1 cellular context compared by ENCODE assay signal in genomic region chr4:69787879-69788278, GRCh38.
TF ChIP-seq lines count a peak whose summit lies in the region.

No MANE protein-coding gene starts in this region.

TF ChIP-seq in WTC11, 78 proteins besides CTCF, POLR2A, EP300 and RAD21 (continued from another document):
- no peak for TF ChIP-seq CDX4 (CRISPR knock-in tag; IDR thresholded peaks at IDR 0.05; ENCODE audit: borderline replicate concordance)
- no peak for TF ChIP-seq TCF7 (CRISPR knock-in tag; IDR thresholded peaks at IDR 0.05; ENCODE audit: low read depth)
- no peak for TF ChIP-seq NFE2L1 (CRISPR knock-in tag; IDR thresholded peaks at IDR 0.05)
- no peak for TF ChIP-seq MXD4 (CRISPR knock-in tag; IDR thresholded peaks at IDR 0.05; ENCODE audit: borderline replicate concordance)
- TF ChIP-seq JAZF1 (CRISPR knock-in tag; IDR thresholded peaks at IDR 0.05) = no peak
- no peak for TF ChIP-seq IRF2 (CRISPR knock-in tag; IDR thresholded peaks at IDR 0.05; ENCODE audit: borderline replicate concordance, low read depth)
- TF ChIP-seq SP1 (CRISPR knock-in tag; conservative IDR thresholded peaks at IDR 0.05) = no peak
- TF ChIP-seq ZNF396 (CRISPR knock-in tag; IDR thresholded peaks at IDR 0.05; ENCODE audit: borderline replicate concordance) = no peak
- TF ChIP-seq JUN (CRISPR knock-in tag; IDR thresholded peaks at IDR 0.05) = no peak
- no peak for TF ChIP-seq PRRX2 (CRISPR knock-in tag; IDR thresholded peaks at IDR 0.05)
- TF ChIP-seq TEAD4 (CRISPR knock-in tag; IDR thresholded peaks at IDR 0.05) = no peak
- no peak for TF ChIP-seq ZNF138 (CRISPR knock-in tag; conservative IDR thresholded peaks at IDR 0.05)
- no peak for TF ChIP-seq ZNF219 (CRISPR knock-in tag; IDR thresholded peaks at IDR 0.05; ENCODE audit: borderline replicate concordance)
- no peak for TF ChIP-seq ATF3 (CRISPR knock-in tag; conservative IDR thresholded peaks at IDR 0.05)
- no peak for TF ChIP-seq NR1H2 (CRISPR knock-in tag; IDR thresholded peaks at IDR 0.05)
- no peak for TF ChIP-seq ZBTB21 (CRISPR knock-in tag; IDR thresholded peaks at IDR 0.05; ENCODE audit: borderline replicate concordance)
- no peak for TF ChIP-seq OVOL2 (CRISPR knock-in tag; IDR thresholded peaks at IDR 0.05; ENCODE audit: borderline replicate concordance)
